ENCODE assay signal across 22 cellular contexts in the genomic region with DNA sequence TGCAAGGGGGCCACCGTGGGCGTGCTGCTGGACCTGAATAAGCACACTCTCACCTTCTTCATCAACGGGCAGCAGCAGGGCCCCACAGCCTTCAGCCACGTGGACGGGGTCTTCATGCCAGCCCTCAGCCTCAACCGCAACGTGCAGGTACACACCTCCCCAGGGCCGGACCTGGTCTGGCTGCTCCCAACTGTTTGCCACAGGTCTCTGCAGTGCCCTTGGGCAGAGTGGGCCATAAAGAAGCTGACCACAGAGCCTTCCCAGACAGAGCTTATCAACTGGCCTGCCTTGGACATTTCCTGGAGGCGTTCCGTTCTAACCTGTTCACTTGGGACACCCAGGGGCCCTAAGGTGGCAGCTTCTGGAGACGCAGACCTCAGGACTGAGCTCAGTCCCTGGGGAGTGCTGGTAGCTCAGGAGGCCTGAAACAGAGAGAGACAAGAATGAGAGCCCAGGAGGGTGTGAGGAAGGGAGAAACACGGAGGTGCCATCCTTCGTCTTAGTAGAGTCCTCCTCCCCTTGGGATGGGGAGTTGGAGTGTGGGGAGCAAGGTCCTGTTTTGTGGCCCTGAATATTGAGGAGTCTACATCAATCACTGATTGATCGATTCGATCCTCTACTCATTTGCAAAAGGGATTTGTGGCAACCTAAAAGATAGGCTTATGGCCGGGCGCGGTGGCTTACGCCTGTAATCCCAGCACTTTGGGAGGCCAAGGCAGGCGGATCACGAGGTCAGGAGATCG. TPM values are rescaled to one million over a fixed set of nuclear protein-coding genes. Genes with fewer than 3 reads are reported as not detected.
"Had no signal": no experiment of that assay in that cellular context is flagged by ENCODE, and none has a peak within 500 bp of the region (broad histone marks: within the 10 kb centered on the region; RNA-seq: fewer than 3 reads in every experiment).

No MANE protein-coding gene starts in this region.

- DNase-seq: esophagus squamous epithelium; foreskin fibroblast; glutamatergic neuron; islet precursor cell; occipital lobe; pancreas; right cardiac atrium; small intestine; stimulated activated CD4-positive, alpha-beta T cell treated with anti-CD3 and anti-CD28 coated beads, Interleukin-2, amount 100 ng/mL, for 48 hours; stimulated activated naive CD8-positive, alpha-beta T cell treated with anti-CD3 and anti-CD28 coated beads, Interleukin-15, amount 100 ng/mL, for 72 hours; transverse colon had no signal

- H3K27ac ChIP-seq: esophagus squamous epithelium, gastroesophageal sphincter, neural progenitor cell, pancreas, thoracic aorta, transverse colon had no signal

- H3K4me3 Mint-ChIP-seq: dendritic cell treated with granulocyte-macrophage colony-stimulating factor and Interleukin-4, amounts not matched to agents 40 ng/mL and 50 ng/mL, for 4 days; mesothelial cell of epicardium; natural killer cell treated with Interleukin-12 subunit alpha and Interleukin-12 subunit beta and Interleukin-15 and Interleukin-18, amount 100 ng/mL, for 72 hours; neural progenitor cell had no signal

- H3K36me3 Mint-ChIP-seq: mesothelial cell of epicardium; natural killer cell treated with Interleukin-12 subunit alpha and Interleukin-12 subunit beta and Interleukin-15 and Interleukin-18, amount 100 ng/mL, for 72 hours; neural progenitor cell had no signal

- H3K36me3 ChIP-seq: esophagus squamous epithelium, gastroesophageal sphincter, neural progenitor cell, pancreas, thoracic aorta, transverse colon had no signal

- H3K27me3 ChIP-seq: pancreas, transverse colon had no signal

- H3K4me1 ChIP-seq: neural progenitor cell, pancreas had no signal

- H3K9me3 Mint-ChIP-seq: dendritic cell treated with granulocyte-macrophage colony-stimulating factor and Interleukin-4, amounts not matched to agents 40 ng/mL and 50 ng/mL, for 4 days; mesothelial cell of epicardium; natural killer cell treated with Interleukin-12 subunit alpha and Interleukin-12 subunit beta and Interleukin-15 and Interleukin-18, amount 100 ng/mL, for 72 hours; neural progenitor cell; stimulated activated naive CD8-positive, alpha-beta T cell treated with anti-CD3 and anti-CD28 coated beads, Interleukin-15, amount 100 ng/mL, for 72 hours had no signal

- H3K4me3 ChIP-seq: esophagus squamous epithelium, gastroesophageal sphincter, neural progenitor cell, pancreas, thoracic aorta, transverse colon had no signal

- H3K4me1 Mint-ChIP-seq: mesothelial cell of epicardium had no signal

- H3K27ac Mint-ChIP-seq: dendritic cell treated with granulocyte-macrophage colony-stimulating factor and Interleukin-4, amounts not matched to agents 40 ng/mL and 50 ng/mL, for 4 days; mesothelial cell of epicardium; natural killer cell treated with Interleukin-12 subunit alpha and Interleukin-12 subunit beta and Interleukin-15 and Interleukin-18, amount 100 ng/mL, for 72 hours; neural progenitor cell; progenitor cell of endocrine pancreas had no signal

- H3K9me3 ChIP-seq: esophagus squamous epithelium, gastroesophageal sphincter, pancreas, thoracic aorta, transverse colon had no signal

- ATAC-seq: gastroesophageal sphincter; left lobe of liver; natural killer cell treated with Interleukin-12 subunit alpha and Interleukin-12 subunit beta and Interleukin-15 and Interleukin-18, amount 100 ng/mL, for 72 hours; pancreas; right cardiac atrium; stimulated activated naive CD8-positive, alpha-beta T cell treated with anti-CD3 and anti-CD28 coated beads, Interleukin-15, amount 100 ng/mL, for 72 hours had no signal

RNA-seq across cellular contexts. Expression of gene TRIM67, which starts 52.1 kb away (rescaled TPM):
- total RNA-seq: epithelial cell of proximal tubule; esophagus squamous epithelium; myocyte; natural killer cell treated with Interleukin-12 subunit alpha and Interleukin-12 subunit beta and Interleukin-15 and Interleukin-18, amount 100 ng/mL, for 72 hours; thoracic aorta; ureter had no signal
